Comparison of ENCODE assay signal across 8 cellular contexts in the genomic region with DNA sequence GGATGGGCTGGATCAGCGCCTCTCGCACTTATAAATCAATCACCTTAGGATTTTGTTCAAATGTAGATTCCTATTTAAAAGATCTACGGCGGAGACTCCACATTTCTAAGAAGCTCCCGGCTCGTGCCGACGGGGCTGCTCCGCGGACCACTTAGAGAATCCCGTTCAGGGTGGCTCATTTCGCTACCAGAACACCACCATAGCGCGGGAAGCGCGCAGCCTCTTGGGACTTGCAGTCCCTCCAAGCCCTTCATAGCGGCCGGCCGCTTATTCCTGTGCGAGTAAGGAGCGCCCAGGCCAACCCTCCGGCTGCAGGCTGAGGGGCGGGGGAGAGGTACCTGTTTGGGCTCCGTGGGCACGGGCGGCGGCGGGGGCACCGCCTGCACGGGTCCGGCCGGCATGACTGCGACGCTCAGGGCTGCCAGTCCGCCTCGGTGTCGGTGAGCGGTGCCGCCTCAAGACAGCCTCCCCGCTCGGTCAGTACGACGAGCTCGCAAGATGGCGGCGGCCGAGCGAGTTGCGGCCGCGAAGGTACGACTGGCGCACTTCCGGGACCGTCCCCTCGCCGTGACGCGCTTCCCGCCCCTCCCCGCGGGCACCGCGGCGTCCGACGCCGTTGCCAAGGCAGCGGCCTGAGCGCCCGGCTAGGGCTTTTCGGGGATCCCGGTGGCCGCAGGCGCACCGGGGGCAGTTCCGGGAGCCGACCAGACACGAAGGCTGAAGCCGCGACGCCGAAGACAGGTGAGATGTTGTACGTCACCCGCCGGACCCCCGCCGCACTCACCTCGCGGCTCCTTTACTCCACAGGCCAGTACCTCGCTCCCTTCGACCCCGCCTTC. TPM values are rescaled to one million over a fixed set of nuclear protein-coding genes. Genes with fewer than 3 reads are reported as not detected.
DNase-seq lines count a peak whose midpoint lies in the region; ATAC-seq and TF ChIP-seq lines count a peak whose summit lies in the region.

A gene (plus strand): TSS at position 616 of the 839 bp plus-strand sequence. CDS start 8,994 bp downstream, outside the sequence.
A gene with protein sequence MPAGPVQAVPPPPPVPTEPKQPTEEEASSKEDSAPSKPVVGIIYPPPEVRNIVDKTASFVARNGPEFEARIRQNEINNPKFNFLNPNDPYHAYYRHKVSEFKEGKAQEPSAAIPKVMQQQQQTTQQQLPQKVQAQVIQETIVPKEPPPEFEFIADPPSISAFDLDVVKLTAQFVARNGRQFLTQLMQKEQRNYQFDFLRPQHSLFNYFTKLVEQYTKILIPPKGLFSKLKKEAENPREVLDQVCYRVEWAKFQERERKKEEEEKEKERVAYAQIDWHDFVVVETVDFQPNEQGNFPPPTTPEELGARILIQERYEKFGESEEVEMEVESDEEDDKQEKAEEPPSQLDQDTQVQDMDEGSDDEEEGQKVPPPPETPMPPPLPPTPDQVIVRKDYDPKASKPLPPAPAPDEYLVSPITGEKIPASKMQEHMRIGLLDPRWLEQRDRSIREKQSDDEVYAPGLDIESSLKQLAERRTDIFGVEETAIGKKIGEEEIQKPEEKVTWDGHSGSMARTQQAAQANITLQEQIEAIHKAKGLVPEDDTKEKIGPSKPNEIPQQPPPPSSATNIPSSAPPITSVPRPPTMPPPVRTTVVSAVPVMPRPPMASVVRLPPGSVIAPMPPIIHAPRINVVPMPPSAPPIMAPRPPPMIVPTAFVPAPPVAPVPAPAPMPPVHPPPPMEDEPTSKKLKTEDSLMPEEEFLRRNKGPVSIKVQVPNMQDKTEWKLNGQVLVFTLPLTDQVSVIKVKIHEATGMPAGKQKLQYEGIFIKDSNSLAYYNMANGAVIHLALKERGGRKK (minus strand): TSS at position 503 of the 839 bp plus-strand sequence. CDS start 102 bp downstream, at position 401.

- H3K27ac ChIP-seq in GM23338 (ENCODE audit: low read depth) = peak within 1 kb of the TSS; percentile 93
- H3K27ac ChIP-seq in RWPE1 = peak within 1 kb of the TSS; percentile 87

- peak within 1 kb of the TSS; percentile 91 for H2AFZ ChIP-seq in GM23338

- CTCF ChIA-PET in RWPE1 (lab: Yijun Ruan, JAX) = no interaction called here

- peaks cover 16% of the 10 kb centered on the region; the same call in 1 of the 2 replicates for H3K4me1 ChIP-seq in GM23338 (ENCODE audit: insufficient read depth)

- peaks cover 25% of the 10 kb centered on the region for H3K36me3 Mint-ChIP-seq in GM23338 (ENCODE audit: low read depth)
- H3K36me3 Mint-ChIP-seq in natural killer cell treated with Interleukin-12 subunit alpha and Interleukin-12 subunit beta and Interleukin-15 and Interleukin-18, amount 100 ng/mL, for 72 hours = peaks cover 9% of the 10 kb centered on the region

- H3K4me3 ChIP-seq in GM23338 = peak within 1 kb of the TSS; percentile 96
- H3K4me3 ChIP-seq in fibroblast of pulmonary artery (replicated peaks; ENCODE audit: low read depth, low read length) = peak within 1 kb of the TSS; percentile 96

- no peaks in the 10 kb centered on the region for H3K9me3 Mint-ChIP-seq in GM23338
- no peaks in the 10 kb centered on the region for H3K9me3 Mint-ChIP-seq in natural killer cell treated with Interleukin-12 subunit alpha and Interleukin-12 subunit beta and Interleukin-15 and Interleukin-18, amount 100 ng/mL, for 72 hours

- ATAC-seq in GM23338 = peak; percentile 94
- ATAC-seq in natural killer cell treated with Interleukin-12 subunit alpha and Interleukin-12 subunit beta and Interleukin-15 and Interleukin-18, amount 100 ng/mL, for 72 hours = peak; percentile 95 to 96

- POLR2A ChIA-PET in RWPE1 (lab: Yijun Ruan, JAX; ENCODE audit: low non-redundant PET) = interaction anchor here (0.6 kb wide), 1 partner anchor 61 kb away, joined by 3 read pairs; no protein-coding TSS in a partner anchor

- no peaks in the 10 kb centered on the region for H3K27me3 ChIP-seq in GM23338 (ENCODE audit: insufficient read depth)

- H3K79me2 ChIP-seq in GM23338 (replicated peaks; ENCODE audit: insufficient read depth) = peaks cover 46% of the 10 kb centered on the region

- H3K4me1 Mint-ChIP-seq in GM23338 = peaks cover 18% of the 10 kb centered on the region
- H3K4me1 Mint-ChIP-seq in natural killer cell treated with Interleukin-12 subunit alpha and Interleukin-12 subunit beta and Interleukin-15 and Interleukin-18, amount 100 ng/mL, for 72 hours (ENCODE audit: low read depth in 2 of 2) = peaks cover 47 to 60% of the 10 kb centered on the region in 2 donors

- DNase-seq in EL (peak; percentile 89), GM23338 (ENCODE audit: low spot score) (peak; percentile 97), Kasumi-1 (lab: John Stamatoyannopoulos, UW) (peak; percentile 69 to 76), RWPE1 (ENCODE audit: low spot score) (peak; percentile 77), fibroblast of pulmonary artery (ENCODE audit: low read depth) (peak; percentile 92)
- DNase-seq in activated T-helper 9 cell treated with anti-CD3 and anti-CD28 coated beads, Interleukin-2, amount 50 U/mL, for 16 hours (ENCODE audit: low read depth) = peak; percentile 81
- DNase-seq in natural killer cell treated with Interleukin-12 subunit alpha and Interleukin-12 subunit beta and Interleukin-15 and Interleukin-18, amount 100 ng/mL, for 72 hours (ENCODE audit: low spot score) = peak; percentile 93
- peak; percentile 74 to 88 (median 82) for DNase-seq in stimulated activated naive CD4-positive, alpha-beta T cell (lab: John Stamatoyannopoulos, UW)

- H4K20me1 ChIP-seq in GM23338 (replicated peaks; ENCODE audit: insufficient read depth) = peaks cover 30% of the 10 kb centered on the region

- peak within 1 kb of the TSS; percentile 98 for H3K4me3 Mint-ChIP-seq in GM23338
- H3K4me3 Mint-ChIP-seq in natural killer cell treated with Interleukin-12 subunit alpha and Interleukin-12 subunit beta and Interleukin-15 and Interleukin-18, amount 100 ng/mL, for 72 hours = peak within 1 kb of the TSS; percentile 89

- H3K9me2 ChIP-seq in GM23338 (ENCODE audit: insufficient read depth) = no peaks in the 10 kb centered on the region

- H3K4me2 ChIP-seq in GM23338 = peak within 1 kb of the TSS; percentile 90

- H3K27ac Mint-ChIP-seq in GM23338 = peak within 1 kb of the TSS; percentile 97
- H3K27ac Mint-ChIP-seq in natural killer cell treated with Interleukin-12 subunit alpha and Interleukin-12 subunit beta and Interleukin-15 and Interleukin-18, amount 100 ng/mL, for 72 hours = peak within 1 kb of the TSS; percentile 89 to 95

- peaks cover 8% of the 10 kb centered on the region for H3K36me3 ChIP-seq in GM23338 (ENCODE audit: insufficient read depth)

- H3K27me3 Mint-ChIP-seq in GM23338 (ENCODE audit: insufficient read depth, low read depth, poor library complexity) = peaks cover 4% of the 10 kb centered on the region
- H3K27me3 Mint-ChIP-seq in natural killer cell treated with Interleukin-12 subunit alpha and Interleukin-12 subunit beta and Interleukin-15 and Interleukin-18, amount 100 ng/mL, for 72 hours = peaks cover 0 to 2% of the 10 kb centered on the region in 2 donors

- TF ChIP-seq CTCF in GM23338 (conservative IDR thresholded peaks at IDR 0.05; ENCODE audit: low read depth in 2 of 2) (no peak), RWPE1 (conservative IDR thresholded peaks at IDR 0.05; ENCODE audit: low read depth) (no peak), fibroblast of pulmonary artery (IDR thresholded peaks at IDR 0.05; ENCODE audit: low read length, missing control alignments) (no peak)

- 0 out of 2 replicates have a peak, but pooled peaks cover 8% of the 10 kb centered on the region for H3F3A ChIP-seq in GM23338 (replicated peaks; ENCODE audit: low read depth)

TF ChIP-seq in GM23338, 12 proteins besides CTCF, POLR2A, EP300 and RAD21:
- TF ChIP-seq CREB1 (CRISPR knock-in tag; IDR thresholded peaks at IDR 0.05; ENCODE audit: low read depth) (peak; percentile 95), POLR2AphosphoS5 (IDR thresholded peaks at IDR 0.05; ENCODE audit: low read depth) (peak; percentile 87), EZH2 (IDR thresholded peaks at IDR 0.05; ENCODE audit: low read depth, unreplicated experiment) (no peak)
- TF ChIP-seq, protein P1, sequence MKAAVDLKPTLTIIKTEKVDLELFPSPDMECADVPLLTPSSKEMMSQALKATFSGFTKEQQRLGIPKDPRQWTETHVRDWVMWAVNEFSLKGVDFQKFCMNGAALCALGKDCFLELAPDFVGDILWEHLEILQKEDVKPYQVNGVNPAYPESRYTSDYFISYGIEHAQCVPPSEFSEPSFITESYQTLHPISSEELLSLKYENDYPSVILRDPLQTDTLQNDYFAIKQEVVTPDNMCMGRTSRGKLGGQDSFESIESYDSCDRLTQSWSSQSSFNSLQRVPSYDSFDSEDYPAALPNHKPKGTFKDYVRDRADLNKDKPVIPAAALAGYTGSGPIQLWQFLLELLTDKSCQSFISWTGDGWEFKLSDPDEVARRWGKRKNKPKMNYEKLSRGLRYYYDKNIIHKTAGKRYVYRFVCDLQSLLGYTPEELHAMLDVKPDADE (IDR thresholded peaks at IDR 0.05) = peak; percentile 87

RNA-seq across cellular contexts. Expression of the first gene that starts in this region (rescaled TPM):
- total RNA-seq in GM23338 (2014; rRNA removed; shearing (Covaris generic)) = 6.9 and 7.9 TPM in 2 replicates
- polyA plus RNA-seq in GM23338 (2016; fragmentation: Nextera tagmentation; extraction: Ambion mirVana) = 3.7 and 3.8 TPM in 2 replicates
- total RNA-seq in natural killer cell treated with Interleukin-12 subunit alpha and Interleukin-12 subunit beta and Interleukin-15 and Interleukin-18, amount 100 ng/mL, for 72 hours = 1 to 10 TPM; 3.3 to 6.8 TPM

RNA-seq across cellular contexts. Expression of the second gene that starts in this region (rescaled TPM):
- 108 and 170 TPM in 2 replicates for total RNA-seq in GM23338 (2014; rRNA removed; shearing (Covaris generic))
- polyA plus RNA-seq in GM23338 (2016; fragmentation: Nextera tagmentation; extraction: Ambion mirVana) = 93.4 and 107 TPM in 2 replicates
- total RNA-seq in natural killer cell treated with Interleukin-12 subunit alpha and Interleukin-12 subunit beta and Interleukin-15 and Interleukin-18, amount 100 ng/mL, for 72 hours = 100 to 1,000 TPM; 225 to 301 TPM

Comparison
In these comparisons a context has a peak if more than half of its experiments do, and no peak if none do; other contexts are left out.
1. Peak in every context shown above with its lines: DNase-seq, ATAC-seq, H3K4me3 ChIP-seq and H3K27ac ChIP-seq.